In the genomic region with DNA sequence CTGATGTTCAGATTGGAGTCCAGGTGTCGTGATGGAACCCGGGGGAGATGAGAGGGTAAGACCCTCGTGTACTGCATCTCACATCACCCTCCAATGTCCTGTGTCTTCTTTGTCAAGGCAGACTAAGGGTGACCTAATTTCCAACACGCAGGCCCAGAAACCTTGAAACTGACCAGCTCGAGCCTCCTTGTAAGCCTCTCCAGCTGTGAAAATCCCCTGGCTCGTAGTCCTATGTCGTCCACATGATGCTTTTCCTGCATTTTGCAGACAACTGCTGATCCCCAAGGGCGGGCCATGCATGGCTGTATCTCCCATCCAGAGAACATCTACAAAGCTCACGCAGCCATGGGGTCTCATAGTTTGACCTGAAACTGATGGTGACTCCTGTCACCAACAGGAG, we compare ENCODE assay signal across 1 cellular context.
TF ChIP-seq lines count a peak whose summit lies in the region.

No MANE protein-coding gene starts in this region.

TF ChIP-seq in H1, 55 proteins besides CTCF, POLR2A, EP300 and RAD21 (continued from another document):
- no peak for TF ChIP-seq SRF (IDR thresholded peaks at IDR 0.05; ENCODE audit: low read depth, low read length)
